ENCODE assay signal across 8 cellular contexts in the genomic region with DNA sequence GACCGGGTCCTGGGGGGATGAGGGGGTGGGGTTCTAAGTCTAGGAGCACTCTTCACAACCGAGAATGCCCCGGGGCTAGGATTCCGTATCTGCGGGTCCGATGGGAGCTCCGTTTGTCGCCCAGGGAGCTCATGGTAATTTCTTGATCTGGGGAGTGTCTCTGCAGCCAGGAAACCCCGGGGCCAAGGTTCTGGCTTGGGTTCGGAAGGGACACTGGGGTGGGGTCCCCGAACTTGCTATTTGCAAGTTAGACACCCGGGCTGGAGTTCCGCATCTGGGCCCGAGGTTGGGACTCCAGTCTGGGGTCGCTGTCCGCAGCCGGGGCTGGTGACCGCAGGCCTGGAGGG. TPM values are rescaled to one million over a fixed set of nuclear protein-coding genes. Genes with fewer than 3 reads are reported as not detected.
DNase-seq lines count a peak whose midpoint lies in the region; ATAC-seq lines count a peak whose summit lies in the region.

No MANE protein-coding gene starts in this region.

- H3K9me3 Mint-ChIP-seq in activated CD8-positive, alpha-beta T cell treated with anti-CD3 and anti-CD28 coated beads, Interleukin-2, amount 10 ng/mL, durations not matched to agents 7 days and 5 days (ENCODE audit: insufficient read depth), result no peaks in the 10 kb centered on the region
- no peaks in the 10 kb centered on the region for H3K9me3 Mint-ChIP-seq in immature natural killer cell

- H3K4me2 ChIP-seq in BLaER1, result peak overlapping the region; percentile 99

- H3K27ac ChIP-seq in BLaER1 (peak overlapping the region; percentile 93), subcutaneous abdominal adipose tissue (ENCODE audit: low read depth, low read length) (peak overlapping the region; percentile 94)

- peaks cover 46% of the 10 kb centered on the region for H4K20me1 ChIP-seq in BLaER1

- H3K27me3 ChIP-seq in BLaER1, result no peaks in the 10 kb centered on the region
- H3K27me3 ChIP-seq in H7 (ENCODE audit: control insufficient read depth, insufficient read depth, low read length), result peaks cover 3% of the 10 kb centered on the region
- no peaks in the 10 kb centered on the region for H3K27me3 ChIP-seq in subcutaneous abdominal adipose tissue (ENCODE audit: control insufficient read depth in 5 of 5, insufficient read depth in 4 of 5, low read length in 5 of 5)

- DNase-seq in H7, result no peak
- DNase-seq in activated CD8-positive, alpha-beta T cell treated with anti-CD3 and anti-CD28 coated beads, Interleukin-2, amount 10 ng/mL, durations not matched to agents 7 days and 5 days, result no peak
- DNase-seq in immature natural killer cell, result no peak
- no peak for DNase-seq in NCI-H748 (lab: John Stamatoyannopoulos, UW; ENCODE audit: unreplicated experiment)

- no peaks in the 10 kb centered on the region for H3K27me3 Mint-ChIP-seq in activated CD8-positive, alpha-beta T cell treated with anti-CD3 and anti-CD28 coated beads, Interleukin-2, amount 10 ng/mL, durations not matched to agents 7 days and 5 days (ENCODE audit: low read depth)
- peaks cover 0 to 14% (median 2%) of the 10 kb centered on the region in 3 donors for H3K27me3 Mint-ChIP-seq in immature natural killer cell (ENCODE audit: low read depth in 3 of 3)

- peak overlapping the region; percentile 78 for H3K4me3 Mint-ChIP-seq in activated CD8-positive, alpha-beta T cell treated with anti-CD3 and anti-CD28 coated beads, Interleukin-2, amount 10 ng/mL, durations not matched to agents 7 days and 5 days
- peak overlapping the region; percentile 86 to 89 (median 88) for H3K4me3 Mint-ChIP-seq in immature natural killer cell

- H3K27ac Mint-ChIP-seq in activated CD8-positive, alpha-beta T cell treated with anti-CD3 and anti-CD28 coated beads, Interleukin-2, amount 10 ng/mL, durations not matched to agents 7 days and 5 days, result peak overlapping the region; percentile 84
- peak overlapping the region; percentile 77 to 97 (median 89) for H3K27ac Mint-ChIP-seq in immature natural killer cell

- H3K9me3 ChIP-seq in BLaER1 (no peaks in the 10 kb centered on the region), subcutaneous abdominal adipose tissue (ENCODE audit: control insufficient read depth in 5 of 5, low read length in 5 of 5) (no peaks in the 10 kb centered on the region)

- peak; percentile 0 for ATAC-seq in activated CD8-positive, alpha-beta T cell treated with anti-CD3 and anti-CD28 coated beads, Interleukin-2, amount 10 ng/mL, durations not matched to agents 7 days and 5 days
- ATAC-seq in GM19023 (IDR thresholded peaks at IDR 0.05; ENCODE audit: unreplicated experiment) (no peak), HG02852 (IDR thresholded peaks at IDR 0.05; ENCODE audit: unreplicated experiment) (no peak)

- H3K4me3 ChIP-seq in BLaER1 (peak overlapping the region; percentile 100), H7 (ENCODE audit: insufficient read depth, low read depth, low read length) (peak overlapping the region; percentile 93), subcutaneous abdominal adipose tissue (ENCODE audit: low read depth in 1 of 5, low read length in 5 of 5) (peak overlapping the region; percentile 87 to 88 (median 87))

- H3K4me1 ChIP-seq in BLaER1, result peaks cover 41% of the 10 kb centered on the region
- H3K4me1 ChIP-seq in subcutaneous abdominal adipose tissue (ENCODE audit: control insufficient read depth in 5 of 5, insufficient read depth in 5 of 5, low read length in 5 of 5), result peaks cover 21 to 54% (median 51%) of the 10 kb centered on the region in 5 donors

- H3K9ac ChIP-seq in BLaER1 (peak overlapping the region; percentile 95), subcutaneous abdominal adipose tissue (ENCODE audit: low read length in 5 of 5) (peak overlapping the region; percentile 86 to 94 (median 91))

- H3K36me3 ChIP-seq in BLaER1 (peaks cover 31% of the 10 kb centered on the region), H7 (replicated peaks; ENCODE audit: control insufficient read depth, insufficient read depth, low read length) (peaks cover 6% of the 10 kb centered on the region), subcutaneous abdominal adipose tissue (ENCODE audit: control insufficient read depth in 5 of 5, insufficient read depth in 5 of 5, low read length in 5 of 5) (peaks cover 0 to 13% (median 8%) of the 10 kb centered on the region in 5 donors)

- peaks cover 49% of the 10 kb centered on the region for H3K4me1 Mint-ChIP-seq in activated CD8-positive, alpha-beta T cell treated with anti-CD3 and anti-CD28 coated beads, Interleukin-2, amount 10 ng/mL, durations not matched to agents 7 days and 5 days (ENCODE audit: low read depth)
- H3K4me1 Mint-ChIP-seq in immature natural killer cell, result peaks cover 45 to 60% of the 10 kb centered on the region in 2 donors

- CTCF ChIA-PET in activated CD8-positive, alpha-beta T cell treated with anti-CD3 and anti-CD28 coated beads, Interleukin-2, amount 10 ng/mL, durations not matched to agents 7 days and 5 days (lab: Charles Lee), result interaction anchor here (1.0 to 5.5 kb wide), 15 partner anchors 13 to 637 kb away, joined by 3 to 57 read pairs (median 7); partner anchors contain the start of gene UBE2V1

- H3K36me3 Mint-ChIP-seq in activated CD8-positive, alpha-beta T cell treated with anti-CD3 and anti-CD28 coated beads, Interleukin-2, amount 10 ng/mL, durations not matched to agents 7 days and 5 days (ENCODE audit: low read depth), result peaks cover 25% of the 10 kb centered on the region
- no peaks in the 10 kb centered on the region for H3K36me3 Mint-ChIP-seq in immature natural killer cell

- POLR2A ChIA-PET in activated CD8-positive, alpha-beta T cell treated with anti-CD3 and anti-CD28 coated beads, Interleukin-2, amount 10 ng/mL, durations not matched to agents 7 days and 5 days (lab: Charles Lee), result interaction anchor here (0.7 to 4.9 kb wide), 12 partner anchors 8 to 43 kb away, joined by 3 to 22 read pairs (median 5); partner anchors contain the start of gene UBE2V1

RNA-seq across cellular contexts. Expression of gene PEDS1, which starts 0.4 kb away (rescaled TPM):
- 45.3 and 47.7 TPM in 2 replicates for total RNA-seq in H7 (2014; rRNA removed; shearing (Covaris generic))
- total RNA-seq in activated CD8-positive, alpha-beta T cell treated with anti-CD3 and anti-CD28 coated beads, Interleukin-2, amount 10 ng/mL, durations not matched to agents 7 days and 5 days, result 10 to 100 TPM; 28.7 to 30.2 TPM
- 10 to 100 TPM; 15.2 to 33.5 (median 19.7) TPM for polyA plus RNA-seq in immature natural killer cell

RNA-seq across cellular contexts. Expression of gene CEBPB, which starts 37.5 kb away (rescaled TPM):
- total RNA-seq in H7 (2014; rRNA removed; shearing (Covaris generic)), result 23.5 and 23.6 TPM in 2 replicates
- 10 to 100 TPM; 28.8 to 32.0 TPM for total RNA-seq in activated CD8-positive, alpha-beta T cell treated with anti-CD3 and anti-CD28 coated beads, Interleukin-2, amount 10 ng/mL, durations not matched to agents 7 days and 5 days
- 10 to 100 TPM; 15.3 to 27.6 (median 22.9) TPM for polyA plus RNA-seq in immature natural killer cell

RNA-seq across cellular contexts. Expression of gene UBE2V1, which starts 40.2 kb away (rescaled TPM):
- total RNA-seq in H7 (2014; rRNA removed; shearing (Covaris generic)), result 65.1 and 72.9 TPM in 2 replicates
- total RNA-seq in activated CD8-positive, alpha-beta T cell treated with anti-CD3 and anti-CD28 coated beads, Interleukin-2, amount 10 ng/mL, durations not matched to agents 7 days and 5 days, result 100 to 1,000 TPM; 120 to 131 TPM
- 100 to 1,000 TPM; 112 to 189 (median 185) TPM for polyA plus RNA-seq in immature natural killer cell
